ENCODE assay signal across 1 cellular context in genomic region chr1:212179394-212180076, GRCh38.
TF ChIP-seq lines count a peak whose summit lies in the region.

No MANE protein-coding gene starts in this region.

TF ChIP-seq in IMR-90, 13 proteins besides CTCF, POLR2A, EP300 and RAD21 (continued from another document):
- no peak for TF ChIP-seq ELK1 (IDR thresholded peaks at IDR 0.05; ENCODE audit: borderline replicate concordance, low read depth, low read length)
- no peak for TF ChIP-seq SMC3 (IDR thresholded peaks at IDR 0.05; ENCODE audit: low read depth, low read length)
- peak; percentile 97 for TF ChIP-seq FOS (IDR thresholded peaks at IDR 0.05; ENCODE audit: low read depth, low read length)
- TF ChIP-seq RFX5 (IDR thresholded peaks at IDR 0.05; ENCODE audit: low read depth, low read length) = no peak
- 0 out of 2 replicates have a peak, but pooled peaks have one; percentile 38 for TF ChIP-seq MXI1 (IDR thresholded peaks at IDR 0.05; ENCODE audit: borderline replicate concordance, low read depth, low read length)
- TF ChIP-seq NFE2L2 (IDR thresholded peaks at IDR 0.05; ENCODE audit: low read depth, low read length) = no peak
- peak; percentile 74; the same call in 1 of the 2 replicates for TF ChIP-seq CEBPB (IDR thresholded peaks at IDR 0.05; ENCODE audit: low read depth, low read length)
- peak; percentile 20; the same call in 1 of the 2 replicates for TF ChIP-seq MAFK (IDR thresholded peaks at IDR 0.05; ENCODE audit: low read depth, low read length)
- TF ChIP-seq BHLHE40 (IDR thresholded peaks at IDR 0.05; ENCODE audit: low read depth, low read length) = peak; percentile 59
